20 cellular contexts compared by ENCODE assay signal in the genomic region with DNA sequence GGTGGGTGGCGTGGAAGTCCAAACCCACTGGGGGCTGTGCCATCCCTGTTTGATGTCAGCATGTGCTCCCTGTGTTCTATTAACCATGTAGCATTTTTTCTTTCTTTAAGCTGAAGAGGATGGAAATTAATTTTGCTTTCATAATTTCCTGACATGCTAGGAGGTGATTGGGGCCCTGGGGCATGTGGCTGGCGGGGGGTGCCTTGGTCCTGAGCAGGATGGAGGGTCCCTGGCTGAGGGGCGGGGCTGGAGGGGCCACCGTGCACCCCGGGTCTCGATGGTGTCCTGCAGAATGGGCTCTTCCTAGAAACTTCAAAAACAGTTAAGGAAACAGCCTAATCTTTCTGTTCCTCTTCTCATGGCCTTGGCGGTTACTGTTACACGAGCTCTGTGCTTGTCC.
"Had no signal": no experiment of that assay in that cellular context is flagged by ENCODE, and none has a peak within 500 bp of the region (broad histone marks: within the 10 kb centered on the region; RNA-seq: fewer than 3 reads in every experiment).

No MANE protein-coding gene starts in this region.

- H3K4me1 Mint-ChIP-seq: activated T-helper 17 cell treated with anti-CD3 and anti-CD28 coated beads, Interleukin-2, amount 50 U/mL, for 72 hours; central memory CD8-positive, alpha-beta T cell; stimulated activated memory B cell treated with anti-CD40 and anti-IgM and Interleukin-4, amounts not matched to agents 10 μg/mL and 1 μg/mL and 100 μg/mL, for 72 hours had no signal

- H3K4me3 ChIP-seq: esophagus muscularis mucosa, gastroesophageal sphincter, heart left ventricle, sigmoid colon, smooth muscle cell, thoracic aorta had no signal

- H3K36me3 Mint-ChIP-seq: activated naive CD4-positive, alpha-beta T cell treated with anti-CD3 and anti-CD28 coated beads, Interleukin-2, amount 50 U/mL, for 72 hours; brain; stimulated activated memory B cell treated with anti-CD40 and anti-IgM and Interleukin-4, amounts not matched to agents 10 μg/mL and 1 μg/mL and 100 μg/mL, for 72 hours had no signal

- H3K9me3 ChIP-seq: esophagus muscularis mucosa, gastroesophageal sphincter, heart left ventricle, sigmoid colon, thoracic aorta had no signal

- DNase-seq: activated CD4-positive, alpha-beta T cell treated with anti-CD3 and anti-CD28 coated beads for 1 hour; activated CD4-positive, alpha-beta T cell treated with anti-CD3 and anti-CD28 coated beads, Interleukin-2, amount 50 U/mL, for 1 hour; activated T-cell treated with anti-CD3 and anti-CD28 coated beads, Interleukin-2, amount 50 U/mL, for 1 hour; aorta; effector memory CD4-positive, alpha-beta T cell; heart left ventricle; left cardiac atrium; sigmoid colon; stimulated activated CD4-positive, alpha-beta T cell treated with anti-CD3 and anti-CD28 coated beads, Interleukin-15, amount 100 ng/mL, for 24 hours; T-helper 2 cell had no signal

- H3K4me2 ChIP-seq: smooth muscle cell had no signal

- H3K27ac ChIP-seq: esophagus muscularis mucosa, gastroesophageal sphincter, heart left ventricle, sigmoid colon, thoracic aorta, VCaP had no signal

- H3K4me3 Mint-ChIP-seq: activated T-helper 17 cell treated with anti-CD3 and anti-CD28 coated beads, Interleukin-2, amount 50 U/mL, for 72 hours; central memory CD8-positive, alpha-beta T cell; stimulated activated memory B cell treated with anti-CD40 and anti-IgM and Interleukin-4, amounts not matched to agents 10 μg/mL and 1 μg/mL and 100 μg/mL, for 72 hours had no signal

- H3K27me3 ChIP-seq: sigmoid colon had no signal

- ATAC-seq: activated naive CD4-positive, alpha-beta T cell treated with anti-CD3 and anti-CD28 coated beads, Interleukin-2, amount 50 U/mL, for 72 hours; activated T-helper 17 cell treated with anti-CD3 and anti-CD28 coated beads, Interleukin-2, amount 50 U/mL, for 72 hours; gastroesophageal sphincter; heart left ventricle; left cardiac atrium; stimulated activated memory B cell treated with anti-CD40 and anti-IgM and Interleukin-4, amounts not matched to agents 10 μg/mL and 1 μg/mL and 100 μg/mL, for 72 hours had no signal

- H3K27ac Mint-ChIP-seq: activated naive CD4-positive, alpha-beta T cell treated with anti-CD3 and anti-CD28 coated beads, Interleukin-2, amount 50 U/mL, for 72 hours; activated T-helper 17 cell treated with anti-CD3 and anti-CD28 coated beads, Interleukin-2, amount 50 U/mL, for 72 hours; stimulated activated memory B cell treated with anti-CD40 and anti-IgM and Interleukin-4, amounts not matched to agents 10 μg/mL and 1 μg/mL and 100 μg/mL, for 72 hours had no signal

- H3K36me3 ChIP-seq: esophagus muscularis mucosa, gastroesophageal sphincter, heart left ventricle, sigmoid colon, thoracic aorta had no signal

- H3K9me3 Mint-ChIP-seq: activated T-helper 17 cell treated with anti-CD3 and anti-CD28 coated beads, Interleukin-2, amount 50 U/mL, for 72 hours; central memory CD8-positive, alpha-beta T cell had no signal
